Comparison of ENCODE assay signal across 3 cellular contexts in the genomic region with DNA sequence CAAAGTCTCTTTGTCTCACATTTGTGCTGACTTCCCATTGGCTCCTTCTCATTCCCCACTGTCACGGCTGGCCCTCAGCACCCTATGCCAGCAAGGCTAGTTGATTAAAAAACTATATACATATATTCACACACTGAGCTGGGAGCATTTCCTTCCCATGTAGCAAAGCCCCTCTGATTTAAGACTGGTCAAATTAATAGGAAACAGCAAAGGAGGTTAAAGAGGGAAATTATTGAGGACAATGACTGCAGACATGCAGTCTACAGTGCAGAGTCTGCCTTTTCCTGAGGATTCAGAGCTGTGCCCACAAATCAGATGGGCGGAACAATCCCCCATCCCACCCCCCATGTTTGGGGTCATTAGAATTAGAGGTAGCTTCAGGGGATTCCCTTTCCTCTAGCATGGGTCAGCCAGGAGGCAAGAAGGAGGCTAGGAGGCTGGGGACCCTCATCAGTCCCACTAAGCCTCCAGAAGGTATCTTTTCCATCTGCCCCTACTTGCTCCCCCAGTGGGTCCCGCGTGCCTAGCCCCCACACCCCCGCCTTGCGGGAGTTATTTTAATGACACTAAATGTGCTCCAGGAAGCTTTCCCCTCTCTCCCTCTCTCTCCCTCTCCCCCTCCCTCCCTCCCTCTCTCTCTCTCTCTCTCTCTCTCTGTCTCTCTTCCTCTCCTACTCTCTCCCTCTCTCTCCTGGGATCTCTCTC.
TF ChIP-seq lines count a peak whose summit lies in the region.

No MANE protein-coding gene starts in this region.

TF ChIP-seq in SK-N-SH treated with all-trans-retinoic acid at 6 μM for 48 hours, 23 proteins besides CTCF, POLR2A, EP300 and RAD21 (continued from another document):
- TF ChIP-seq POU6F1 (CRISPR knock-in tag; IDR thresholded peaks at IDR 0.05; ENCODE audit: borderline replicate concordance, low read depth) (no peak), PPARA (CRISPR knock-in tag; IDR thresholded peaks at IDR 0.05; ENCODE audit: borderline replicate concordance) (no peak), ESRRG (CRISPR knock-in tag; IDR thresholded peaks at IDR 0.05) (no peak), TSHZ2 (CRISPR knock-in tag; IDR thresholded peaks at IDR 0.05) (no peak), SNAI2 (CRISPR knock-in tag; IDR thresholded peaks at IDR 0.05) (no peak), TOX (CRISPR knock-in tag; IDR thresholded peaks at IDR 0.05; ENCODE audit: borderline replicate concordance) (no peak), ZNF70 (CRISPR knock-in tag; IDR thresholded peaks at IDR 0.05) (peak; percentile 93)
- TF ChIP-seq, protein P1, sequence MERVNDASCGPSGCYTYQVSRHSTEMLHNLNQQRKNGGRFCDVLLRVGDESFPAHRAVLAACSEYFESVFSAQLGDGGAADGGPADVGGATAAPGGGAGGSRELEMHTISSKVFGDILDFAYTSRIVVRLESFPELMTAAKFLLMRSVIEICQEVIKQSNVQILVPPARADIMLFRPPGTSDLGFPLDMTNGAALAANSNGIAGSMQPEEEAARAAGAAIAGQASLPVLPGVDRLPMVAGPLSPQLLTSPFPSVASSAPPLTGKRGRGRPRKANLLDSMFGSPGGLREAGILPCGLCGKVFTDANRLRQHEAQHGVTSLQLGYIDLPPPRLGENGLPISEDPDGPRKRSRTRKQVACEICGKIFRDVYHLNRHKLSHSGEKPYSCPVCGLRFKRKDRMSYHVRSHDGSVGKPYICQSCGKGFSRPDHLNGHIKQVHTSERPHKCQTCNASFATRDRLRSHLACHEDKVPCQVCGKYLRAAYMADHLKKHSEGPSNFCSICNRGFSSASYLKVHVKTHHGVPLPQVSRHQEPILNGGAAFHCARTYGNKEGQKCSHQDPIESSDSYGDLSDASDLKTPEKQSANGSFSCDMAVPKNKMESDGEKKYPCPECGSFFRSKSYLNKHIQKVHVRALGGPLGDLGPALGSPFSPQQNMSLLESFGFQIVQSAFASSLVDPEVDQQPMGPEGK (CRISPR knock-in tag; IDR thresholded peaks at IDR 0.05; ENCODE audit: borderline replicate concordance): no peak

TF ChIP-seq in SK-N-SH, 30 proteins besides CTCF, POLR2A, EP300 and RAD21:
- TF ChIP-seq, protein P2, sequence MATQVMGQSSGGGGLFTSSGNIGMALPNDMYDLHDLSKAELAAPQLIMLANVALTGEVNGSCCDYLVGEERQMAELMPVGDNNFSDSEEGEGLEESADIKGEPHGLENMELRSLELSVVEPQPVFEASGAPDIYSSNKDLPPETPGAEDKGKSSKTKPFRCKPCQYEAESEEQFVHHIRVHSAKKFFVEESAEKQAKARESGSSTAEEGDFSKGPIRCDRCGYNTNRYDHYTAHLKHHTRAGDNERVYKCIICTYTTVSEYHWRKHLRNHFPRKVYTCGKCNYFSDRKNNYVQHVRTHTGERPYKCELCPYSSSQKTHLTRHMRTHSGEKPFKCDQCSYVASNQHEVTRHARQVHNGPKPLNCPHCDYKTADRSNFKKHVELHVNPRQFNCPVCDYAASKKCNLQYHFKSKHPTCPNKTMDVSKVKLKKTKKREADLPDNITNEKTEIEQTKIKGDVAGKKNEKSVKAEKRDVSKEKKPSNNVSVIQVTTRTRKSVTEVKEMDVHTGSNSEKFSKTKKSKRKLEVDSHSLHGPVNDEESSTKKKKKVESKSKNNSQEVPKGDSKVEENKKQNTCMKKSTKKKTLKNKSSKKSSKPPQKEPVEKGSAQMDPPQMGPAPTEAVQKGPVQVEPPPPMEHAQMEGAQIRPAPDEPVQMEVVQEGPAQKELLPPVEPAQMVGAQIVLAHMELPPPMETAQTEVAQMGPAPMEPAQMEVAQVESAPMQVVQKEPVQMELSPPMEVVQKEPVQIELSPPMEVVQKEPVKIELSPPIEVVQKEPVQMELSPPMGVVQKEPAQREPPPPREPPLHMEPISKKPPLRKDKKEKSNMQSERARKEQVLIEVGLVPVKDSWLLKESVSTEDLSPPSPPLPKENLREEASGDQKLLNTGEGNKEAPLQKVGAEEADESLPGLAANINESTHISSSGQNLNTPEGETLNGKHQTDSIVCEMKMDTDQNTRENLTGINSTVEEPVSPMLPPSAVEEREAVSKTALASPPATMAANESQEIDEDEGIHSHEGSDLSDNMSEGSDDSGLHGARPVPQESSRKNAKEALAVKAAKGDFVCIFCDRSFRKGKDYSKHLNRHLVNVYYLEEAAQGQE (IDR thresholded peaks at IDR 0.05; ENCODE audit: low read depth, low read length): no peak
- no peak for TF ChIP-seq FOXJ3 (CRISPR knock-in tag; IDR thresholded peaks at IDR 0.05)
- no peak for TF ChIP-seq SMC3 (IDR thresholded peaks at IDR 0.05; ENCODE audit: low read depth, low read length)
- TF ChIP-seq TEAD4 (IDR thresholded peaks at IDR 0.05; ENCODE audit: borderline replicate concordance, insufficient read depth): no peak
- no peak for TF ChIP-seq POLR2AphosphoS5 (IDR thresholded peaks at IDR 0.05; ENCODE audit: low read depth, low read length)
- no peak for TF ChIP-seq RCOR1 (IDR thresholded peaks at IDR 0.05; ENCODE audit: low read length)
- TF ChIP-seq, protein P3, sequence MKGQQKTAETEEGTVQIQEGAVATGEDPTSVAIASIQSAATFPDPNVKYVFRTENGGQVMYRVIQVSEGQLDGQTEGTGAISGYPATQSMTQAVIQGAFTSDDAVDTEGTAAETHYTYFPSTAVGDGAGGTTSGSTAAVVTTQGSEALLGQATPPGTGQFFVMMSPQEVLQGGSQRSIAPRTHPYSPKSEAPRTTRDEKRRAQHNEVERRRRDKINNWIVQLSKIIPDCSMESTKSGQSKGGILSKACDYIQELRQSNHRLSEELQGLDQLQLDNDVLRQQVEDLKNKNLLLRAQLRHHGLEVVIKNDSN (IDR thresholded peaks at IDR 0.05; ENCODE audit: borderline replicate concordance, low read depth): no peak
- no peak for TF ChIP-seq TAF1 (IDR thresholded peaks at IDR 0.05; ENCODE audit: borderline replicate concordance, low read depth, low read length)
- TF ChIP-seq, protein P4, sequence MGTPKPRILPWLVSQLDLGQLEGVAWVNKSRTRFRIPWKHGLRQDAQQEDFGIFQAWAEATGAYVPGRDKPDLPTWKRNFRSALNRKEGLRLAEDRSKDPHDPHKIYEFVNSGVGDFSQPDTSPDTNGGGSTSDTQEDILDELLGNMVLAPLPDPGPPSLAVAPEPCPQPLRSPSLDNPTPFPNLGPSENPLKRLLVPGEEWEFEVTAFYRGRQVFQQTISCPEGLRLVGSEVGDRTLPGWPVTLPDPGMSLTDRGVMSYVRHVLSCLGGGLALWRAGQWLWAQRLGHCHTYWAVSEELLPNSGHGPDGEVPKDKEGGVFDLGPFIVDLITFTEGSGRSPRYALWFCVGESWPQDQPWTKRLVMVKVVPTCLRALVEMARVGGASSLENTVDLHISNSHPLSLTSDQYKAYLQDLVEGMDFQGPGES (IDR thresholded peaks at IDR 0.05; ENCODE audit: low read depth, low read length): no peak
- no peak for TF ChIP-seq RXRA (IDR thresholded peaks at IDR 0.05; ENCODE audit: borderline replicate concordance, low read depth)
- TF ChIP-seq MEF2A (IDR thresholded peaks at IDR 0.05; ENCODE audit: borderline replicate concordance, low read depth): no peak
- no peak for TF ChIP-seq GATA2 (CRISPR knock-in tag; IDR thresholded peaks at IDR 0.05)
- TF ChIP-seq USF2 (IDR thresholded peaks at IDR 0.05; ENCODE audit: borderline replicate concordance, low read depth, low read length): no peak
- no peak for TF ChIP-seq ELF1 (IDR thresholded peaks at IDR 0.05)
- TF ChIP-seq SIN3A (IDR thresholded peaks at IDR 0.05; ENCODE audit: borderline replicate concordance, low read depth, low read length): no peak
- TF ChIP-seq RFX5 (IDR thresholded peaks at IDR 0.05; ENCODE audit: low read length): no peak
- no peak for TF ChIP-seq MXI1 (IDR thresholded peaks at IDR 0.05; ENCODE audit: low read depth, low read length)
- TF ChIP-seq YY1 (IDR thresholded peaks at IDR 0.05; ENCODE audit: low read depth): no peak
TF ChIP-seq in SK-N-SH: peak in this region for 0.

TF ChIP-seq in WTC11, 78 proteins besides CTCF, POLR2A, EP300 and RAD21 (continued from another document):
- TF ChIP-seq ATF2 (CRISPR knock-in tag; IDR thresholded peaks at IDR 0.05; ENCODE audit: borderline replicate concordance, low read depth): no peak
- TF ChIP-seq, protein P5, sequence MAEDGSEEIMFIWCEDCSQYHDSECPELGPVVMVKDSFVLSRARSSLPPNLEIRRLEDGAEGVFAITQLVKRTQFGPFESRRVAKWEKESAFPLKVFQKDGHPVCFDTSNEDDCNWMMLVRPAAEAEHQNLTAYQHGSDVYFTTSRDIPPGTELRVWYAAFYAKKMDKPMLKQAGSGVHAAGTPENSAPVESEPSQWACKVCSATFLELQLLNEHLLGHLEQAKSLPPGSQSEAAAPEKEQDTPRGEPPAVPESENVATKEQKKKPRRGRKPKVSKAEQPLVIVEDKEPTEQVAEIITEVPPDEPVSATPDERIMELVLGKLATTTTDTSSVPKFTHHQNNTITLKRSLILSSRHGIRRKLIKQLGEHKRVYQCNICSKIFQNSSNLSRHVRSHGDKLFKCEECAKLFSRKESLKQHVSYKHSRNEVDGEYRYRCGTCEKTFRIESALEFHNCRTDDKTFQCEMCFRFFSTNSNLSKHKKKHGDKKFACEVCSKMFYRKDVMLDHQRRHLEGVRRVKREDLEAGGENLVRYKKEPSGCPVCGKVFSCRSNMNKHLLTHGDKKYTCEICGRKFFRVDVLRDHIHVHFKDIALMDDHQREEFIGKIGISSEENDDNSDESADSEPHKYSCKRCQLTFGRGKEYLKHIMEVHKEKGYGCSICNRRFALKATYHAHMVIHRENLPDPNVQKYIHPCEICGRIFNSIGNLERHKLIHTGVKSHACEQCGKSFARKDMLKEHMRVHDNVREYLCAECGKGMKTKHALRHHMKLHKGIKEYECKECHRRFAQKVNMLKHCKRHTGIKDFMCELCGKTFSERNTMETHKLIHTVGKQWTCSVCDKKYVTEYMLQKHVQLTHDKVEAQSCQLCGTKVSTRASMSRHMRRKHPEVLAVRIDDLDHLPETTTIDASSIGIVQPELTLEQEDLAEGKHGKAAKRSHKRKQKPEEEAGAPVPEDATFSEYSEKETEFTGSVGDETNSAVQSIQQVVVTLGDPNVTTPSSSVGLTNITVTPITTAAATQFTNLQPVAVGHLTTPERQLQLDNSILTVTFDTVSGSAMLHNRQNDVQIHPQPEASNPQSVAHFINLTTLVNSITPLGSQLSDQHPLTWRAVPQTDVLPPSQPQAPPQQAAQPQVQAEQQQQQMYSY (CRISPR knock-in tag; IDR thresholded peaks at IDR 0.05): no peak
- no peak for TF ChIP-seq SOX15 (CRISPR knock-in tag; IDR thresholded peaks at IDR 0.05)
- no peak for TF ChIP-seq RORB (CRISPR knock-in tag; IDR thresholded peaks at IDR 0.05)
- TF ChIP-seq, protein P6, sequence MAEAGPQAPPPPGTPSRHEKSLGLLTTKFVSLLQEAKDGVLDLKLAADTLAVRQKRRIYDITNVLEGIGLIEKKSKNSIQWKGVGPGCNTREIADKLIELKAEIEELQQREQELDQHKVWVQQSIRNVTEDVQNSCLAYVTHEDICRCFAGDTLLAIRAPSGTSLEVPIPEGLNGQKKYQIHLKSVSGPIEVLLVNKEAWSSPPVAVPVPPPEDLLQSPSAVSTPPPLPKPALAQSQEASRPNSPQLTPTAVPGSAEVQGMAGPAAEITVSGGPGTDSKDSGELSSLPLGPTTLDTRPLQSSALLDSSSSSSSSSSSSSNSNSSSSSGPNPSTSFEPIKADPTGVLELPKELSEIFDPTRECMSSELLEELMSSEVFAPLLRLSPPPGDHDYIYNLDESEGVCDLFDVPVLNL (CRISPR knock-in tag; IDR thresholded peaks at IDR 0.05; ENCODE audit: borderline replicate concordance, low read depth): no peak
- no peak for TF ChIP-seq USF2 (CRISPR knock-in tag; IDR thresholded peaks at IDR 0.05)
- TF ChIP-seq SMAD4 (CRISPR knock-in tag; IDR thresholded peaks at IDR 0.05): no peak
- no peak for TF ChIP-seq NFYB (CRISPR knock-in tag; conservative IDR thresholded peaks at IDR 0.05; ENCODE audit: low read depth)
- no peak for TF ChIP-seq ZNF232 (CRISPR knock-in tag; IDR thresholded peaks at IDR 0.05)
- no peak for TF ChIP-seq EMX1 (CRISPR knock-in tag; IDR thresholded peaks at IDR 0.05)
